ENCODE assay signal across 23 cellular contexts in genomic region chr12:12158858-12159257, GRCh38.
"Had no signal": no experiment of that assay in that cellular context is flagged by ENCODE, and none has a peak within 500 bp of the region (broad histone marks: within the 10 kb centered on the region; RNA-seq: fewer than 3 reads in every experiment).

No MANE protein-coding gene starts in this region.

- H3K9me3 ChIP-seq: body of pancreas, esophagus squamous epithelium, right lobe of liver, tibial nerve had no signal

- H3K27me3 Mint-ChIP-seq: activated CD8-positive, alpha-beta T cell treated with anti-CD3 and anti-CD28 coated beads for 36 hours; T-helper 17 cell had no signal

- H3K9me3 Mint-ChIP-seq: activated CD8-positive, alpha-beta T cell treated with anti-CD3 and anti-CD28 coated beads for 36 hours; activated naive CD4-positive, alpha-beta T cell treated with anti-CD3 and anti-CD28 coated beads, Interleukin-2, amount 50 U/mL, for 72 hours; activated T-cell treated with anti-CD3 and anti-CD28 coated beads, Interleukin-2, amount 50 U/mL, for 72 hours; central memory CD8-positive, alpha-beta T cell; natural killer cell treated with Interleukin-12 subunit alpha and Interleukin-12 subunit beta and Interleukin-15 and Interleukin-18, amount 100 ng/mL, for 72 hours had no signal

- H3K4me1 ChIP-seq: body of pancreas had no signal

- H3K27me3 ChIP-seq: body of pancreas, esophagus squamous epithelium, right lobe of liver, tibial nerve had no signal

- H3K27ac Mint-ChIP-seq: activated CD8-positive, alpha-beta T cell treated with anti-CD3 and anti-CD28 coated beads for 36 hours; activated naive CD4-positive, alpha-beta T cell treated with anti-CD3 and anti-CD28 coated beads, Interleukin-2, amount 50 U/mL, for 72 hours; activated T-cell treated with anti-CD3 and anti-CD28 coated beads, Interleukin-2, amount 50 U/mL, for 72 hours; natural killer cell treated with Interleukin-12 subunit alpha and Interleukin-12 subunit beta and Interleukin-15 and Interleukin-18, amount 100 ng/mL, for 72 hours; T-helper 17 cell had no signal

- ATAC-seq: activated CD8-positive, alpha-beta T cell treated with anti-CD3 and anti-CD28 coated beads for 36 hours; activated naive CD4-positive, alpha-beta T cell treated with anti-CD3 and anti-CD28 coated beads, Interleukin-2, amount 50 U/mL, for 72 hours; activated T-cell treated with anti-CD3 and anti-CD28 coated beads, Interleukin-2, amount 50 U/mL, for 72 hours; body of pancreas; left lobe of liver; natural killer cell treated with Interleukin-12 subunit alpha and Interleukin-12 subunit beta and Interleukin-15 and Interleukin-18, amount 100 ng/mL, for 72 hours; right lobe of liver; T-helper 17 cell had no signal

- H3K4me3 ChIP-seq: body of pancreas, coronary artery, esophagus squamous epithelium, right lobe of liver, tibial nerve had no signal

- H3K4me3 Mint-ChIP-seq: activated CD8-positive, alpha-beta T cell treated with anti-CD3 and anti-CD28 coated beads for 36 hours; activated T-cell treated with anti-CD3 and anti-CD28 coated beads, Interleukin-2, amount 50 U/mL, for 72 hours; central memory CD8-positive, alpha-beta T cell; natural killer cell treated with Interleukin-12 subunit alpha and Interleukin-12 subunit beta and Interleukin-15 and Interleukin-18, amount 100 ng/mL, for 72 hours; T-helper 17 cell had no signal

- H3K27ac ChIP-seq: body of pancreas, coronary artery, esophagus squamous epithelium, right lobe of liver, tibial nerve had no signal

- DNase-seq: activated CD4-positive, alpha-beta T cell treated with anti-CD3 and anti-CD28 coated beads for 4 hours; activated CD8-positive, alpha-beta memory T cell treated with anti-CD3 and anti-CD28 coated beads, Interleukin-2, amount 50 U/mL, for 4 hours; activated CD8-positive, alpha-beta T cell treated with anti-CD3 and anti-CD28 coated beads for 36 hours; activated gamma-delta T cell; activated T-cell treated with anti-CD3 and anti-CD28 coated beads, Interleukin-2, amount 50 U/mL, for 72 hours; body of pancreas; effector CD4-positive, alpha-beta T cell; esophagus squamous epithelium; islet precursor cell; mesendoderm; nucleus accumbens; posterior cingulate gyrus; right lobe of liver; stimulated activated CD4-positive, alpha-beta T cell treated with anti-CD3 and anti-CD28 coated beads, Interleukin-2, amount 100 ng/mL, for 24 hours; stimulated activated naive CD4-positive, alpha-beta T cell; substantia nigra; T-helper 17 cell had no signal

- H3K4me1 Mint-ChIP-seq: central memory CD8-positive, alpha-beta T cell; T-helper 17 cell had no signal

- H3K36me3 Mint-ChIP-seq: activated naive CD4-positive, alpha-beta T cell treated with anti-CD3 and anti-CD28 coated beads, Interleukin-2, amount 50 U/mL, for 72 hours; natural killer cell treated with Interleukin-12 subunit alpha and Interleukin-12 subunit beta and Interleukin-15 and Interleukin-18, amount 100 ng/mL, for 72 hours had no signal
